Comparison of ENCODE assay signal across 8 cellular contexts in the genomic region with DNA sequence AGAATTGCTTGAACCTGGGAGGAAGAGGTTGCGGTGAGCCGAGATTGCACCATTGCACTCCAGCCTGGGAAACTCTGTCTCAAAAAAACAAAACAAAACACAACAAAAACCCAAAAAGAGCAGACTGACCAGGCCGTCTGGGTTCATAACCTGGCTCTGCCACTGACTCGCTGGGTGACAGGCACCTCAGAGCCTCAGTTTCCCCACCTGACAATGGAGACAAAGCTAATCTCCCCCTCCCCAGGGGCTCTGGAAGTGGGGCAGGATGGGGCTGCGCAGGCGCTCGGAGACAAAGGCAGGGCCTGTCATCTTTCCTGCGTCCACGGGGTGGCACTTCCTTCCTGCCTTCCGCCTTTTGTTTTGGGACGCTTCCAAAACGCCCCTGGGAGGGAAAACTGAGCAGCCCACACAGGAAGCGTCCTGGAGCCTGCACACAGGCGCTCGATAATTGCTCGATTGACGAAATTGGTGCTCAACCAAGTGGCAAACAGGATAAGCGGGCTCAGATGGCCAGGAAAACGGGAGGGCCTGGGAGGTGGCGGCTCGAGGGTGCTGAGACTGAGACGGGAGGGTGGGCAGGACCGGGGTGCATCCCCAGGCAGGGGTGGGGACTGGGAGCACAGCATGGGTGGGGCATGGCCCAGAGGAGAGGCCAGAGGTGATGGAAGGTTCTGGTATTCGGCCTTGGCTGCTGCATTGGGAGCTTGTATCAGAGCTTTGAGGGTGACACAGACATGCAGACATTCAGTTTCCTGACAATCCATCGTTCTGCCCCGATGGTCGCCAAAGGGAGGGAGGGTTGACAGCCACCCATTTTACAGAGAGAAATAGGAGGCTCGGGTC. TPM values are rescaled to one million over a fixed set of nuclear protein-coding genes. Genes with fewer than 3 reads are reported as not detected.
DNase-seq lines count a peak whose midpoint lies in the region; ATAC-seq, FAIRE-seq and TF ChIP-seq lines count a peak whose summit lies in the region.

No MANE protein-coding gene starts in this region.

- H3K4me3 ChIP-seq in endothelial cell of umbilical vein (replicated peaks in 1 of 3; ENCODE audit: insufficient read depth in 1 of 3, low read depth in 1 of 3, low read length in 3 of 3): no peak overlapping the region
- no peak overlapping the region for H3K4me3 ChIP-seq in mesendoderm (ENCODE audit: low read length)

- intact Hi-C loops in endothelial cell of umbilical vein (cut with micrococcal nuclease): loop anchor here (1.0 to 2.0 kb wide), 3 partner anchors 17 to 66 kb away; a partner anchor contains a TSS

- peak in 13 of 14 donors; percentile 35 to 79 (median 58) for DNase-seq in C1 segment of cervical spinal cord (lab: John Stamatoyannopoulos, UW)
- peak; percentile 70 for DNase-seq in HT-29 (ENCODE audit: low spot score)
- DNase-seq in NOMO-1 treated with dmso at 0.1 percent for 144 hours (lab: John Stamatoyannopoulos, UW; ENCODE audit: unreplicated experiment): peak; percentile 64
- peak; percentile 71 for DNase-seq in activated CD8-positive, alpha-beta memory T cell treated with anti-CD3 and anti-CD28 coated beads, Interleukin-2, amount 50 U/mL, for 48 hours
- peak; percentile 53 for DNase-seq in endothelial cell of umbilical vein (ENCODE audit: low read depth, low spot score)
- DNase-seq in mesendoderm: peak; percentile 95
- peak; percentile 16 for DNase-seq in stimulated activated CD8-positive, alpha-beta memory T cell treated with anti-CD3 and anti-CD28 coated beads, Interleukin-12 subunit alpha, Interleukin-12 subunit beta, amount 100 ng/mL, for 1 hour (ENCODE audit: low read depth)

- WGBS in mesendoderm (ENCODE audit: extremely low coverage, insufficient coverage, low lambda C conversion rate): no CpG with 5 or more reads among the region's 28 CpGs

- no TSS peak for BruUV-seq in endothelial cell of umbilical vein (replicated peaks; lab: Mats Ljungman, UMichigan)

- no peaks in the 10 kb centered on the region for H4K20me1 ChIP-seq in endothelial cell of umbilical vein (replicated peaks; ENCODE audit: control insufficient read depth, extremely low read depth, insufficient read depth, low read length)

- POLR2A ChIA-PET in endothelial cell of umbilical vein (lab: Charles Lee): no interaction called here

- H3K4me2 ChIP-seq in endothelial cell of umbilical vein (ENCODE audit: insufficient read depth, low read length) (no peak overlapping the region), mesendoderm (ENCODE audit: low read length) (peak overlapping the region; percentile 60)

- H3K79me2 ChIP-seq in endothelial cell of umbilical vein (ENCODE audit: control insufficient read depth, insufficient read depth, low read length) (no peaks in the 10 kb centered on the region), mesendoderm (ENCODE audit: control insufficient read depth, insufficient read depth, low read length) (no peaks in the 10 kb centered on the region)

- no peak overlapping the region for H4K5ac ChIP-seq in mesendoderm (ENCODE audit: low read length)

- H4K8ac ChIP-seq in mesendoderm (ENCODE audit: low read depth, low read length): no peak overlapping the region

- no peak for ATAC-seq in HG03097 (IDR thresholded peaks at IDR 0.05; ENCODE audit: low FRiP score, unreplicated experiment)

- H2BK120ac ChIP-seq in mesendoderm (ENCODE audit: low read depth, low read length): no peak overlapping the region

- H3K9me1 ChIP-seq in endothelial cell of umbilical vein (replicated peaks; ENCODE audit: control insufficient read depth, extremely low read depth, insufficient read depth, low read length): no peaks in the 10 kb centered on the region

- peak; percentile 96 for FAIRE-seq in endothelial cell of umbilical vein (lab: Jason Lieb, UNC)

- no peak overlapping the region for H3K9ac ChIP-seq in endothelial cell of umbilical vein (replicated peaks; ENCODE audit: extremely low read depth, insufficient read depth, low read length)
- peak overlapping the region; percentile 73 for H3K9ac ChIP-seq in mesendoderm (ENCODE audit: low read length)

- H3K79me1 ChIP-seq in mesendoderm (ENCODE audit: low read length): no peaks in the 10 kb centered on the region

- peak; percentile 17 for TF ChIP-seq POLR2A in endothelial cell of umbilical vein (IDR thresholded peaks at IDR 0.05; ENCODE audit: low read depth, low read length)

- H3K27ac ChIP-seq in endothelial cell of umbilical vein (ENCODE audit: insufficient read depth, low read depth, low read length): peak overlapping the region; percentile 22
- peak overlapping the region; percentile 74 for H3K27ac ChIP-seq in mesendoderm (ENCODE audit: low read depth, low read length)

- CTCF ChIA-PET in endothelial cell of umbilical vein (lab: Charles Lee): interaction anchor here (1.0 to 2.9 kb wide), 10 partner anchors 12 to 102 kb away, joined by 3 to 10 read pairs (median 6); a partner anchor contains a TSS

- H3K4me1 ChIP-seq in endothelial cell of umbilical vein (ENCODE audit: control insufficient read depth, extremely low read depth, insufficient read depth, low read length) (peaks cover 36% of the 10 kb centered on the region), mesendoderm (ENCODE audit: control insufficient read depth, low read depth, low read length) (peaks cover 7% of the 10 kb centered on the region)

- TF ChIP-seq CTCF in endothelial cell of umbilical vein (IDR thresholded peaks at IDR 0.05; ENCODE audit: extremely low read depth in 1 of 2, insufficient read depth in 1 of 2, low read depth in 1 of 2, low read length in 2 of 2): peak; percentile 28 to 43

- no peak overlapping the region for H2AFZ ChIP-seq in endothelial cell of umbilical vein (ENCODE audit: low read depth, low read length)

- H3K9me3 ChIP-seq in endothelial cell of umbilical vein (replicated peaks; ENCODE audit: control insufficient read depth, insufficient read depth, low read length): no peaks in the 10 kb centered on the region

- no peak overlapping the region for H2AK5ac ChIP-seq in mesendoderm (ENCODE audit: low read length)

- H3K18ac ChIP-seq in mesendoderm (ENCODE audit: low read length): peak overlapping the region; percentile 69

- H3K36me3 ChIP-seq in endothelial cell of umbilical vein (ENCODE audit: control insufficient read depth in 2 of 2, extremely low read depth in 1 of 2, insufficient read depth in 2 of 2, low read length in 2 of 2): peaks cover under 1 to 5% of the 10 kb centered on the region in 2 experiments
- peaks cover 2% of the 10 kb centered on the region for H3K36me3 ChIP-seq in mesendoderm (ENCODE audit: control insufficient read depth, insufficient read depth, low read length)

- H3K27me3 ChIP-seq in endothelial cell of umbilical vein (ENCODE audit: control insufficient read depth in 2 of 2, insufficient read depth in 2 of 2, low read length in 2 of 2) (no peaks in the 10 kb centered on the region), mesendoderm (ENCODE audit: insufficient read depth, low read length, poor library complexity) (no peaks in the 10 kb centered on the region)

- H3K4ac ChIP-seq in mesendoderm (ENCODE audit: low read depth, low read length): peak overlapping the region; percentile 5

- H2BK5ac ChIP-seq in mesendoderm (ENCODE audit: low read length): no peak overlapping the region

- dilution Hi-C loops in endothelial cell of umbilical vein (cut with MboI; ENCODE audit: extremely low pct_ligation_motif_present, low sequenced_read_pairs): no loop called here

- H3K56ac ChIP-seq in mesendoderm (ENCODE audit: low read length): peak overlapping the region; percentile 88

- no peak overlapping the region for H3K23ac ChIP-seq in mesendoderm (ENCODE audit: low read length)

- H2BK15ac ChIP-seq in mesendoderm (replicated peaks; ENCODE audit: low read depth): no peak overlapping the region

TF ChIP-seq in endothelial cell of umbilical vein, 7 proteins besides CTCF, POLR2A, EP300 and RAD21 (continues in another document):
- peak; percentile 63 for TF ChIP-seq POLR2AphosphoS5 (IDR thresholded peaks at IDR 0.05; ENCODE audit: insufficient read depth, low read depth, low read length)
- no peak for TF ChIP-seq MYC (IDR thresholded peaks at IDR 0.05; ENCODE audit: low read depth, low read length)

RNA-seq across cellular contexts. Expression of a gene that starts 17.8 kb away (rescaled TPM):
- 98.0 and 106 TPM in 2 replicates for total RNA-seq in HT-29 (2014; rRNA removed; shearing (Covaris generic))
- 68.5 and 70.0 TPM in 2 replicates for total RNA-seq in endothelial cell of umbilical vein
- 17.2 and 19.8 TPM in 2 replicates for polyA plus RNA-seq in endothelial cell of umbilical vein
- polyA plus RNA-seq in endothelial cell of umbilical vein (2011; cell fraction: cytosol; rRNA removed): 21.3 and 22.1 TPM in 2 replicates
- 24.9 and 33.2 TPM in 2 replicates for polyA plus RNA-seq in endothelial cell of umbilical vein (2011; cell fraction: nucleus; rRNA removed)
- polyA plus RNA-seq in endothelial cell of umbilical vein (2012): 13.1 and 17.4 TPM in 2 replicates
- 54.8 and 79.1 TPM in 2 replicates for polyA minus RNA-seq in endothelial cell of umbilical vein
- 78.2 TPM for polyA minus RNA-seq in endothelial cell of umbilical vein (2011; cell fraction: cytosol; rRNA and poly(A)+ RNA removed)
- polyA minus RNA-seq in endothelial cell of umbilical vein (2011; cell fraction: nucleus; rRNA and poly(A)+ RNA removed): 10.7 and 12.5 TPM in 2 replicates
- polyA plus RNA-seq in mesendoderm (2013, experiment 1 of 2): 14.8 TPM
- 14.2 TPM for polyA plus RNA-seq in mesendoderm (2013, experiment 2 of 2)

RNA-seq across cellular contexts. Expression of a gene that starts 48.5 kb away (rescaled TPM):
- total RNA-seq in HT-29 (2014; rRNA removed; shearing (Covaris generic)): 202 and 218 TPM in 2 replicates
- 174 and 175 TPM in 2 replicates for total RNA-seq in endothelial cell of umbilical vein
- polyA plus RNA-seq in endothelial cell of umbilical vein: 142 and 144 TPM in 2 replicates
- 107 and 108 TPM in 2 replicates for polyA plus RNA-seq in endothelial cell of umbilical vein (2011; cell fraction: cytosol; rRNA removed)
- 157 and 164 TPM in 2 replicates for polyA plus RNA-seq in endothelial cell of umbilical vein (2011; cell fraction: nucleus; rRNA removed)
- 85.7 and 89.1 TPM in 2 replicates for polyA plus RNA-seq in endothelial cell of umbilical vein (2012)
- polyA minus RNA-seq in endothelial cell of umbilical vein: 235 and 252 TPM in 2 replicates
- 65.0 TPM for polyA minus RNA-seq in endothelial cell of umbilical vein (2011; cell fraction: cytosol; rRNA and poly(A)+ RNA removed)
- 177 and 178 TPM in 2 replicates for polyA minus RNA-seq in endothelial cell of umbilical vein (2011; cell fraction: nucleus; rRNA and poly(A)+ RNA removed)
- polyA plus RNA-seq in mesendoderm (2013, experiment 1 of 2): 65.4 TPM
- 68.0 TPM for polyA plus RNA-seq in mesendoderm (2013, experiment 2 of 2)

RNA-seq across cellular contexts. Expression of a gene that starts 59.6 kb away (rescaled TPM):
- 30.8 and 35.8 TPM in 2 replicates for total RNA-seq in HT-29 (2014; rRNA removed; shearing (Covaris generic))
- total RNA-seq in endothelial cell of umbilical vein: 77.9 and 78.0 TPM in 2 replicates
- 41.7 and 48.1 TPM in 2 replicates for polyA plus RNA-seq in endothelial cell of umbilical vein
- 37.0 and 37.1 TPM in 2 replicates for polyA plus RNA-seq in endothelial cell of umbilical vein (2011; cell fraction: cytosol; rRNA removed)
- 101 and 115 TPM in 2 replicates for polyA plus RNA-seq in endothelial cell of umbilical vein (2011; cell fraction: nucleus; rRNA removed)
- polyA plus RNA-seq in endothelial cell of umbilical vein (2012): 49.4 and 55.2 TPM in 2 replicates
- polyA minus RNA-seq in endothelial cell of umbilical vein: 75.6 and 93.5 TPM in 2 replicates
- polyA minus RNA-seq in endothelial cell of umbilical vein (2011; cell fraction: cytosol; rRNA and poly(A)+ RNA removed): 60.2 TPM
- polyA minus RNA-seq in endothelial cell of umbilical vein (2011; cell fraction: nucleus; rRNA and poly(A)+ RNA removed): 52.0 and 75.1 TPM in 2 replicates
- polyA plus RNA-seq in mesendoderm (2013, experiment 1 of 2): 35.4 TPM
- 33.2 TPM for polyA plus RNA-seq in mesendoderm (2013, experiment 2 of 2)

Comparison
In these comparisons a context has a peak if more than half of its experiments do, and no peak if none do; other contexts are left out.
1. DNase-seq: peak in every context shown above with its lines; median percentile 95 in mesendoderm; 71 in activated CD8-positive, alpha-beta memory T cell treated with anti-CD3 and anti-CD28 coated beads, Interleukin-2, amount 50 U/mL, for 48 hours; 70 in HT-29; 64 in NOMO-1 treated with dmso at 0.1 percent for 144 hours; 58 in C1 segment of cervical spinal cord; 53 in endothelial cell of umbilical vein; 16 in stimulated activated CD8-positive, alpha-beta memory T cell treated with anti-CD3 and anti-CD28 coated beads, Interleukin-12 subunit alpha, Interleukin-12 subunit beta, amount 100 ng/mL, for 1 hour.